ENCODE assay signal across 12 cellular contexts in the genomic region with DNA sequence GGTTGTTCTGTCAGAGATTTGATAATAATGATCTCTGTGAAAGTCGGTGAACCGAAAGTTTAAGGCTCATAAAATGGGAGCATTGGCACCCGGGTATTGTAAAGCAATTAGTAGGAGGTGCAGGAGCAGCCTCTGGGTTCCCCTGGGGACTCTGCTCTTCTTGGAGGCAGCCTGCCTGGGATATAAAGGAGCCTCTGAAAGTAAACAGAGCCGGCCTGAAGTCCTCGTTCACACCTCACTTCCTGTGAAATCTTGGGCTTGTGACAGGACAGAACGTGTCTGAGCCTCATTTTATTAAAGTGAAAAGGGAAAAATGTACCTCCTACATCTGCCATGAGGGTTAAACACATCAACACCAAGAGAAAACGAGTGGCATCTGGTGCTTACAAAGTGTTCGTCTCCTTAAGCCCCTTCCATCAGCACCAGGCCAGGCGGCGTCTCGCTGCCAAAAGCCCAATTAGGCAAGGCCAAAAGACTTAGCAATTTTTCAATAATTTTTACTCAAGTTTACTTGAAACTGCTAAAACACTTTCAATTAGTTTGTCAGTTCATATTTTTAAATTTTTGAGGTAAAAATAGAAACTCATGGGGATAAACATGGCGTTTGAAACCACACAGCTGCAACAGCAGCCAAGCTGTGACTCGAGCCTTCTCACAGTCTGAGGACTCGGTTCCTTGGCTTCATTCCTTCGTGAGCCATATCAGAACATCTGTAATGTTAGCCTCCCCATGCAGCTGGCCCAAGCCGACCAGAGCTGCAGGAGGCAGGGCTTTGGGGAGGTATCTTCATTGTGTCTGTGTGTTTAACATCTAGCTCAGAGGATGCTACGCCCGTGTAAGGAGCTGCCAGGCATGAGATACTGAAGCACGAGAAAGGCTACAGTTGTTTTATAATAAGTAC. TPM values are rescaled to one million over a fixed set of nuclear protein-coding genes. Genes with fewer than 3 reads are reported as not detected.
A peak's percentile ranks its signal among the peaks of the same experiment; 100 is the strongest.
DNase-seq lines count a peak whose midpoint lies in the region; ATAC-seq and TF ChIP-seq lines count a peak whose summit lies in the region.
"Had no signal": no experiment of that assay in that cellular context is flagged by ENCODE, and none has a peak within 500 bp of the region (broad histone marks: within the 10 kb centered on the region; RNA-seq: fewer than 3 reads in every experiment).

No MANE protein-coding gene starts in this region.

- H3K27me3 ChIP-seq in heart left ventricle, result no peaks in the 10 kb centered on the region
- no peaks in the 10 kb centered on the region for H3K27me3 ChIP-seq in foreskin keratinocyte
- H3K27me3 ChIP-seq: tibial artery had no signal

- H3K4me3 ChIP-seq in heart left ventricle, result peak overlapping the region in 1 of 12 donors; percentile 19
- H3K4me3 ChIP-seq: tibial artery had no signal

- no peaks in the 10 kb centered on the region for H3K9me3 ChIP-seq in heart left ventricle
- H3K9me3 ChIP-seq: tibial artery had no signal

- DNase-seq in NCI-H2107 treated with DMSO at 0.1 percent for 48 hours (lab: John Stamatoyannopoulos, UW; ENCODE audit: unreplicated experiment) (peak; percentile 29), NCI-H2107 (lab: John Stamatoyannopoulos, UW) (no peak), RPMI8226 (peak; percentile 79), heart left ventricle (peak in 4 of 5 donors; percentile 27 to 65 (median 44)), superior temporal gyrus (ENCODE audit: extremely low spot score) (peak; percentile 15), foreskin keratinocyte (no peak)
- DNase-seq: activated CD4-positive, alpha-beta T cell treated with anti-CD3 and anti-CD28 coated beads, Interleukin-2, amount 10 ng/mL, durations not matched to agents 7 days and 5 days; tibial artery had no signal

- H3K4me1 ChIP-seq in heart left ventricle (peaks cover 0 to 28% (median 10%) of the 10 kb centered on the region in 12 donors), foreskin keratinocyte (peaks cover 8% of the 10 kb centered on the region)

- TF ChIP-seq POLR2A in heart left ventricle (IDR thresholded peaks at IDR 0.05), result no peak

- TF ChIP-seq CTCF in heart left ventricle (IDR thresholded peaks at IDR 0.05) (no peak), foreskin keratinocyte (conservative IDR thresholded peaks at IDR 0.05) (no peak)

- no peaks in the 10 kb centered on the region for H3K36me3 ChIP-seq in heart left ventricle
- H3K36me3 ChIP-seq: tibial artery had no signal

- ATAC-seq in heart left ventricle (peak in 3 of 4 donors; percentile 50 to 80 (median 52)), foreskin keratinocyte (no peak), HG03159 (IDR thresholded peaks at IDR 0.05; ENCODE audit: unreplicated experiment) (no peak), HG03469 (IDR thresholded peaks at IDR 0.05; ENCODE audit: unreplicated experiment) (no peak)
- ATAC-seq: HCT116 had no signal

- peak overlapping the region in 10 of 12 donors; percentile 18 to 74 (median 48) for H3K27ac ChIP-seq in heart left ventricle
- H3K27ac ChIP-seq in foreskin keratinocyte, result no peak overlapping the region

- intact Hi-C loops in heart left ventricle (cut with DNase I), result no loop called here

- WGBS in heart left ventricle, 4 donors, result 51 to 64% (median 55%) methylated on average over 19 of the region's 19 CpGs

RNA-seq across cellular contexts. Expression of a gene that starts 33.6 kb away (rescaled TPM):
- total RNA-seq in heart left ventricle (10 to 100 TPM in 1 of 9 donors, 1 to 10 TPM in 8; 3.0 to 10.0 (median 5.4) TPM), foreskin keratinocyte (1.5 and 2.8 TPM in 2 replicates)
- polyA plus RNA-seq in heart left ventricle (1 to 10 TPM in 1 of 2 donors, under 1 TPM in 1; 0.98 to 2.0 TPM), foreskin keratinocyte (1.3 and 2.6 TPM in 2 replicates)
- total RNA-seq: HT-29 had no signal

Comparison
In these comparisons a context has a peak if more than half of its experiments do, and no peak if none do; other contexts are left out.
1. DNase-seq: peak in NCI-H2107 treated with DMSO at 0.1 percent for 48 hours (single experiment), RPMI8226 (single experiment), heart left ventricle (4 of 5) and superior temporal gyrus (single experiment); none in NCI-H2107 (single experiment) and foreskin keratinocyte (0 of 2).
2. ATAC-seq: peak in heart left ventricle (3 of 4); none in foreskin keratinocyte (single experiment), HG03159 (single experiment) and HG03469 (single experiment).